In genomic region chr15:60043744-60044435, GRCh38 we compare ENCODE assay signal across 1 cellular context.
TF ChIP-seq lines count a peak whose summit lies in the region.

No MANE protein-coding gene starts in this region.

TF ChIP-seq in K562, 482 proteins besides CTCF, POLR2A, EP300 and RAD21:
- TF ChIP-seq RBM25 (IDR thresholded peaks at IDR 0.05; ENCODE audit: low read depth, low read length, severe bottlenecking) (peak; percentile 14), ELK1 (CRISPR knock-in tag; IDR thresholded peaks at IDR 0.05) (no peak)
